In genomic region chr2:43218550-43219382, GRCh38 we compare ENCODE assay signal across 1 cellular context.
TF ChIP-seq lines count a peak whose summit lies in the region.

No MANE protein-coding gene starts in this region.

TF ChIP-seq in HepG2, 621 proteins besides CTCF, POLR2A, EP300 and RAD21 (continued from another document and continues in another):
- no peak for TF ChIP-seq ZNF362 (CRISPR knock-in tag; IDR thresholded peaks at IDR 0.05; ENCODE audit: borderline replicate concordance)
- TF ChIP-seq FOSL1 (CRISPR knock-in tag; IDR thresholded peaks at IDR 0.05; ENCODE audit: borderline replicate concordance): no peak
- no peak for TF ChIP-seq ZNF513 (CRISPR knock-in tag; conservative IDR thresholded peaks at IDR 0.05)
- TF ChIP-seq SKI (IDR thresholded peaks at IDR 0.05; ENCODE audit: partially characterized antibody): no peak
- no peak for TF ChIP-seq MIXL1 (CRISPR knock-in tag; IDR thresholded peaks at IDR 0.05)
- TF ChIP-seq FIP1L1 (IDR thresholded peaks at IDR 0.05; ENCODE audit: borderline replicate concordance, insufficient read depth, low read depth, low read length): no peak
- TF ChIP-seq ZNF296 (CRISPR knock-in tag; conservative IDR thresholded peaks at IDR 0.05): no peak
- no peak for TF ChIP-seq PTBP1 (IDR thresholded peaks at IDR 0.05; ENCODE audit: low read depth, low read length, poor library complexity, severe bottlenecking)
- TF ChIP-seq ZNF263 (CRISPR knock-in tag; IDR thresholded peaks at IDR 0.05): no peak
- TF ChIP-seq ZSCAN25 (CRISPR knock-in tag; IDR thresholded peaks at IDR 0.05): no peak
- no peak for TF ChIP-seq ARNT2 (CRISPR knock-in tag; IDR thresholded peaks at IDR 0.05; ENCODE audit: low read depth)
- 0 out of 2 replicates have a peak, but pooled peaks have one; percentile 3 for TF ChIP-seq SP1 (IDR thresholded peaks at IDR 0.05)
- no peak for TF ChIP-seq SP1 (CRISPR knock-in tag; IDR thresholded peaks at IDR 0.05)
- no peak for TF ChIP-seq FOXA3 (CRISPR knock-in tag; IDR thresholded peaks at IDR 0.05)
- peak; percentile 35; the same call in 1 of the 2 replicates for TF ChIP-seq RARA (CRISPR knock-in tag; IDR thresholded peaks at IDR 0.05)
- TF ChIP-seq ELF1 (CRISPR knock-in tag; IDR thresholded peaks at IDR 0.05): peak; percentile 85
- TF ChIP-seq RFX1 (IDR thresholded peaks at IDR 0.05): no peak
- peak; percentile 72; the same call in 1 of the 2 replicates for TF ChIP-seq SAP130 (CRISPR knock-in tag; IDR thresholded peaks at IDR 0.05; ENCODE audit: low read depth)
- TF ChIP-seq HNF4A (CRISPR knock-in tag; IDR thresholded peaks at IDR 0.05): no peak
- TF ChIP-seq TBL1XR1 (IDR thresholded peaks at IDR 0.05; ENCODE audit: borderline replicate concordance, low read length, partially characterized antibody): no peak
- TF ChIP-seq, protein P1, sequence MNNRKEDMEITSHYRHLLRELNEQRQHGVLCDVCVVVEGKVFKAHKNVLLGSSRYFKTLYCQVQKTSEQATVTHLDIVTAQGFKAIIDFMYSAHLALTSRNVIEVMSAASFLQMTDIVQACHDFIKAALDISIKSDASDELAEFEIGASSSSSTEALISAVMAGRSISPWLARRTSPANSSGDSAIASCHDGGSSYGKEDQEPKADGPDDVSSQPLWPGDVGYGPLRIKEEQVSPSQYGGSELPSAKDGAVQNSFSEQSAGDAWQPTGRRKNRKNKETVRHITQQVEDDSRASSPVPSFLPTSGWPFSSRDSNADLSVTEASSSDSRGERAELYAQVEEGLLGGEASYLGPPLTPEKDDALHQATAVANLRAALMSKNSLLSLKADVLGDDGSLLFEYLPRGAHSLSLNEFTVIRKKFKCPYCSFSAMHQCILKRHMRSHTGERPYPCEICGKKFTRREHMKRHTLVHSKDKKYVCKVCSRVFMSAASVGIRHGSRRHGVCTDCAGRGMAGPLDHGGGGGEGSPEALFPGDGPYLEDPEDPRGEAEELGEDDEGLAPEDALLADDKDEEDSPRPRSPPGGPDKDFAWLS (CRISPR knock-in tag; IDR thresholded peaks at IDR 0.05; ENCODE audit: borderline replicate concordance): no peak
- no peak for TF ChIP-seq PRPF4 (IDR thresholded peaks at IDR 0.05; ENCODE audit: low read depth, low read length, poor library complexity, severe bottlenecking)
- no peak for TF ChIP-seq FOXA1 (IDR thresholded peaks at IDR 0.05)
- TF ChIP-seq FOXA1 (CRISPR knock-in tag; IDR thresholded peaks at IDR 0.05): no peak
- no peak for TF ChIP-seq ZMYM2 (CRISPR knock-in tag; IDR thresholded peaks at IDR 0.05)
- no peak for TF ChIP-seq NFYB (CRISPR knock-in tag; IDR thresholded peaks at IDR 0.05)
- TF ChIP-seq GATAD1 (CRISPR knock-in tag; IDR thresholded peaks at IDR 0.05): no peak
- TF ChIP-seq, protein P2, sequence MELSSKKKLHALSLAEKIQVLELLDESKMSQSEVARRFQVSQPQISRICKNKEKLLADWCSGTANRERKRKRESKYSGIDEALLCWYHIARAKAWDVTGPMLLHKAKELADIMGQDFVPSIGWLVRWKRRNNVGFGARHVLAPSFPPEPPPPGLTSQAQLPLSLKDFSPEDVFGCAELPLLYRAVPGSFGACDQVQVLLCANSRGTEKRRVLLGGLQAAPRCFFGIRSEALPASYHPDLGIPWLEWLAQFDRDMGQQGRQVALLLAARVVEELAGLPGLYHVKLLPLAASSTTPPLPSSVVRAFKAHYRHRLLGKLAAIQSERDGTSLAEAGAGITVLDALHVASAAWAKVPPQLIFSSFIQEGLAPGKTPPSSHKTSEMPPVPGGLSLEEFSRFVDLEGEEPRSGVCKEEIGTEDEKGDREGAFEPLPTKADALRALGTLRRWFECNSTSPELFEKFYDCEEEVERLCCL (CRISPR knock-in tag; IDR thresholded peaks at IDR 0.05; ENCODE audit: borderline replicate concordance): no peak
- TF ChIP-seq, protein P3, sequence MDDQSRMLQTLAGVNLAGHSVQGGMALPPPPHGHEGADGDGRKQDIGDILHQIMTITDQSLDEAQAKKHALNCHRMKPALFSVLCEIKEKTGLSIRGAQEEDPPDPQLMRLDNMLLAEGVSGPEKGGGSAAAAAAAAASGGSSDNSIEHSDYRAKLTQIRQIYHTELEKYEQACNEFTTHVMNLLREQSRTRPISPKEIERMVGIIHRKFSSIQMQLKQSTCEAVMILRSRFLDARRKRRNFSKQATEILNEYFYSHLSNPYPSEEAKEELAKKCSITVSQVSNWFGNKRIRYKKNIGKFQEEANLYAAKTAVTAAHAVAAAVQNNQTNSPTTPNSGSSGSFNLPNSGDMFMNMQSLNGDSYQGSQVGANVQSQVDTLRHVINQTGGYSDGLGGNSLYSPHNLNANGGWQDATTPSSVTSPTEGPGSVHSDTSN (CRISPR knock-in tag; IDR thresholded peaks at IDR 0.05; ENCODE audit: borderline replicate concordance): no peak
- TF ChIP-seq THAP8 (CRISPR knock-in tag; IDR thresholded peaks at IDR 0.05; ENCODE audit: borderline replicate concordance): no peak
- TF ChIP-seq POGK (CRISPR knock-in tag; conservative IDR thresholded peaks at IDR 0.05): no peak
- TF ChIP-seq ATF6 (CRISPR knock-in tag; conservative IDR thresholded peaks at IDR 0.05): no peak
- no peak for TF ChIP-seq ZNF101 (CRISPR knock-in tag; IDR thresholded peaks at IDR 0.05; ENCODE audit: borderline replicate concordance, low read depth)
- no peak for TF ChIP-seq ATF4 (CRISPR knock-in tag; IDR thresholded peaks at IDR 0.05)
- TF ChIP-seq ZBTB3 (CRISPR knock-in tag; IDR thresholded peaks at IDR 0.05; ENCODE audit: borderline replicate concordance, low read depth): no peak
- no peak; the same call in 1 of the 2 replicates for TF ChIP-seq IRF2 (CRISPR knock-in tag; IDR thresholded peaks at IDR 0.05)
- TF ChIP-seq, protein P4, sequence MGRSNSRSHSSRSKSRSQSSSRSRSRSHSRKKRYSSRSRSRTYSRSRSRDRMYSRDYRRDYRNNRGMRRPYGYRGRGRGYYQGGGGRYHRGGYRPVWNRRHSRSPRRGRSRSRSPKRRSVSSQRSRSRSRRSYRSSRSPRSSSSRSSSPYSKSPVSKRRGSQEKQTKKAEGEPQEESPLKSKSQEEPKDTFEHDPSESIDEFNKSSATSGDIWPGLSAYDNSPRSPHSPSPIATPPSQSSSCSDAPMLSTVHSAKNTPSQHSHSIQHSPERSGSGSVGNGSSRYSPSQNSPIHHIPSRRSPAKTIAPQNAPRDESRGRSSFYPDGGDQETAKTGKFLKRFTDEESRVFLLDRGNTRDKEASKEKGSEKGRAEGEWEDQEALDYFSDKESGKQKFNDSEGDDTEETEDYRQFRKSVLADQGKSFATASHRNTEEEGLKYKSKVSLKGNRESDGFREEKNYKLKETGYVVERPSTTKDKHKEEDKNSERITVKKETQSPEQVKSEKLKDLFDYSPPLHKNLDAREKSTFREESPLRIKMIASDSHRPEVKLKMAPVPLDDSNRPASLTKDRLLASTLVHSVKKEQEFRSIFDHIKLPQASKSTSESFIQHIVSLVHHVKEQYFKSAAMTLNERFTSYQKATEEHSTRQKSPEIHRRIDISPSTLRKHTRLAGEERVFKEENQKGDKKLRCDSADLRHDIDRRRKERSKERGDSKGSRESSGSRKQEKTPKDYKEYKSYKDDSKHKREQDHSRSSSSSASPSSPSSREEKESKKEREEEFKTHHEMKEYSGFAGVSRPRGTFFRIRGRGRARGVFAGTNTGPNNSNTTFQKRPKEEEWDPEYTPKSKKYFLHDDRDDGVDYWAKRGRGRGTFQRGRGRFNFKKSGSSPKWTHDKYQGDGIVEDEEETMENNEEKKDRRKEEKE (IDR thresholded peaks at IDR 0.05): no peak
- peak; percentile 32; the same call in 2 of the 3 replicates for TF ChIP-seq MXI1 (IDR thresholded peaks at IDR 0.05; ENCODE audit: borderline replicate concordance, low read depth, low read length)
- no peak for TF ChIP-seq MXD3 (CRISPR knock-in tag; IDR thresholded peaks at IDR 0.05)
- TF ChIP-seq DMTF1 (CRISPR knock-in tag; IDR thresholded peaks at IDR 0.05): no peak
- no peak for TF ChIP-seq ZNF549 (CRISPR knock-in tag; IDR thresholded peaks at IDR 0.05)
- no peak for TF ChIP-seq TMF1 (CRISPR knock-in tag; IDR thresholded peaks at IDR 0.05; ENCODE audit: low read depth)
- TF ChIP-seq EHMT2 (IDR thresholded peaks at IDR 0.05; ENCODE audit: borderline replicate concordance, low read depth, low read length): no peak
- TF ChIP-seq ZNF614 (CRISPR knock-in tag; IDR thresholded peaks at IDR 0.05; ENCODE audit: borderline replicate concordance): no peak
- TF ChIP-seq ZFX (CRISPR knock-in tag; IDR thresholded peaks at IDR 0.05; ENCODE audit: low read depth): no peak; the same call in none of the 2 replicates
- no peak for TF ChIP-seq CHCHD3 (CRISPR knock-in tag; IDR thresholded peaks at IDR 0.05)
- TF ChIP-seq SIN3B (IDR thresholded peaks at IDR 0.05; ENCODE audit: low read length): no peak
- TF ChIP-seq PITX1 (CRISPR knock-in tag; IDR thresholded peaks at IDR 0.05): no peak
- no peak for TF ChIP-seq KLF11 (CRISPR knock-in tag; IDR thresholded peaks at IDR 0.05)
- TF ChIP-seq MBNL3 (CRISPR knock-in tag; conservative IDR thresholded peaks at IDR 0.05): no peak
